In genomic region chr7:37357277-37357996, GRCh38 we compare ENCODE assay signal across 23 cellular contexts.
DNase-seq lines count a peak whose midpoint lies in the region; ATAC-seq and TF ChIP-seq lines count a peak whose summit lies in the region.
"Had no signal": no experiment of that assay in that cellular context is flagged by ENCODE, and none has a peak within 500 bp of the region (broad histone marks: within the 10 kb centered on the region; RNA-seq: fewer than 3 reads in every experiment).

No MANE protein-coding gene starts in this region.

- no peak for TF ChIP-seq CTCF in endothelial cell (IDR thresholded peaks at IDR 0.05; ENCODE audit: unreplicated experiment)
- TF ChIP-seq CTCF in smooth muscle cell (IDR thresholded peaks at IDR 0.05; ENCODE audit: borderline replicate concordance, insufficient read depth, poor library complexity, severe bottlenecking) = no peak

- peak overlapping the region; percentile 49 for H3K27ac ChIP-seq in smooth muscle cell (ENCODE audit: low read depth)
- H3K27ac ChIP-seq: A549; BLaER1 treated with 17β-estradiol and CSF1 and Interleukin-3, amounts not matched to agents 10 nM and 100 nM; PC-9; thoracic aorta had no signal

- peaks cover 91% of the 10 kb centered on the region for H3K4me1 Mint-ChIP-seq in activated T-cell treated with anti-CD3 and anti-CD28 coated beads, Interleukin-2, amount 50 U/mL, for 24 hours (ENCODE audit: low read depth)
- peaks cover 69% of the 10 kb centered on the region for H3K4me1 Mint-ChIP-seq in endothelial cell (ENCODE audit: unreplicated experiment)

- no peak for ATAC-seq in SK-N-SH treated with all-trans-retinoic acid at 6 μM for 48 hours
- no peak for ATAC-seq in HG03378 (IDR thresholded peaks at IDR 0.05; ENCODE audit: unreplicated experiment)
- ATAC-seq: A549 had no signal

- no peaks in the 10 kb centered on the region for H3K79me2 ChIP-seq in smooth muscle cell (ENCODE audit: low read depth)

- H3K27me3 ChIP-seq in smooth muscle cell (ENCODE audit: low read depth) = no peaks in the 10 kb centered on the region
- H3K27me3 ChIP-seq: BLaER1 treated with 17β-estradiol and CSF1 and Interleukin-3, amounts not matched to agents 10 nM and 100 nM had no signal

- H2AFZ ChIP-seq in smooth muscle cell (ENCODE audit: low read depth) = no peak overlapping the region
- H2AFZ ChIP-seq: PC-9 had no signal

- peak overlapping the region; percentile 75 for H3K27ac Mint-ChIP-seq in activated T-cell treated with anti-CD3 and anti-CD28 coated beads, Interleukin-2, amount 50 U/mL, for 24 hours
- H3K27ac Mint-ChIP-seq in endothelial cell (ENCODE audit: unreplicated experiment) = peak overlapping the region; percentile 58
- H3K27ac Mint-ChIP-seq: HFFc6, nephron progenitor cell had no signal

- peaks cover 15% of the 10 kb centered on the region for H3K36me3 Mint-ChIP-seq in activated T-cell treated with anti-CD3 and anti-CD28 coated beads, Interleukin-2, amount 50 U/mL, for 24 hours (ENCODE audit: low read depth)
- peaks cover 15% of the 10 kb centered on the region for H3K36me3 Mint-ChIP-seq in endothelial cell (ENCODE audit: low read depth, unreplicated experiment)

- no peak for DNase-seq in activated T-cell treated with anti-CD3 and anti-CD28 coated beads, Interleukin-2, amount 50 U/mL, for 24 hours
- DNase-seq in activated T-cell treated with anti-CD3 and anti-CD28 coated beads for 4 hours (no peak), endothelial cell (ENCODE audit: low spot score) (no peak), smooth muscle cell (lab: John Stamatoyannopoulos, UW; ENCODE audit: unreplicated experiment) (no peak), LoVo (ENCODE audit: low spot score) (no peak), AG08395 (ENCODE audit: low spot score) (no peak)
- DNase-seq: activated CD4-positive, alpha-beta T cell treated with anti-CD3 and anti-CD28 coated beads, Interleukin-2, amount 50 U/mL, for 4 hours; activated T-cell treated with anti-CD3 and anti-CD28 coated beads, Interleukin-2, amount 50 U/mL, for 48 hours; effector CD8-positive, alpha-beta T cell; HFFc6; hippocampal formation; islet precursor cell; NCI-H1436; NCI-H2171; nephron progenitor cell; PC-9; T-helper 9 cell had no signal

- no peaks in the 10 kb centered on the region for H3K36me3 ChIP-seq in smooth muscle cell (ENCODE audit: low read depth)
- H3K36me3 ChIP-seq: BLaER1 treated with 17β-estradiol and CSF1 and Interleukin-3, amounts not matched to agents 10 nM and 100 nM; thoracic aorta had no signal

- no peaks in the 10 kb centered on the region for H4K20me1 ChIP-seq in smooth muscle cell (ENCODE audit: low read depth)

- no peaks in the 10 kb centered on the region for H3K27me3 Mint-ChIP-seq in activated T-cell treated with anti-CD3 and anti-CD28 coated beads, Interleukin-2, amount 50 U/mL, for 24 hours
- peaks cover 3% of the 10 kb centered on the region for H3K27me3 Mint-ChIP-seq in endothelial cell (ENCODE audit: unreplicated experiment)
- H3K27me3 Mint-ChIP-seq: central memory CD8-positive, alpha-beta T cell had no signal

- no peaks in the 10 kb centered on the region for H3K9me3 Mint-ChIP-seq in activated T-cell treated with anti-CD3 and anti-CD28 coated beads, Interleukin-2, amount 50 U/mL, for 24 hours
- no peaks in the 10 kb centered on the region for H3K9me3 Mint-ChIP-seq in endothelial cell (ENCODE audit: unreplicated experiment)
- H3K9me3 Mint-ChIP-seq: central memory CD8-positive, alpha-beta T cell had no signal

- 51% methylated on average over 3 of the region's 3 CpGs for WGBS in smooth muscle cell (ENCODE audit: low lambda C conversion rate)

- peak overlapping the region; percentile 74 for H3K4me2 ChIP-seq in smooth muscle cell
- H3K4me2 ChIP-seq: A549; BLaER1 treated with 17β-estradiol and CSF1 and Interleukin-3, amounts not matched to agents 10 nM and 100 nM; PC-9 had no signal

- no peak overlapping the region for H3K4me3 Mint-ChIP-seq in activated T-cell treated with anti-CD3 and anti-CD28 coated beads, Interleukin-2, amount 50 U/mL, for 24 hours
- no peak overlapping the region for H3K4me3 Mint-ChIP-seq in endothelial cell (ENCODE audit: unreplicated experiment)
- H3K4me3 Mint-ChIP-seq: central memory CD8-positive, alpha-beta T cell; HFFc6; nephron progenitor cell had no signal

- no peak overlapping the region for H3K4me3 ChIP-seq in smooth muscle cell
- H3K4me3 ChIP-seq: A549; BLaER1 treated with 17β-estradiol and CSF1 and Interleukin-3, amounts not matched to agents 10 nM and 100 nM; PC-9; thoracic aorta had no signal

- H3K9me3 ChIP-seq in smooth muscle cell (replicated peaks; ENCODE audit: low read depth) = no peaks in the 10 kb centered on the region
- H3K9me3 ChIP-seq: A549; BLaER1 treated with 17β-estradiol and CSF1 and Interleukin-3, amounts not matched to agents 10 nM and 100 nM; thoracic aorta had no signal

- peaks cover 12% of the 10 kb centered on the region for H3K4me1 ChIP-seq in smooth muscle cell (ENCODE audit: low read depth)

- H3K9ac ChIP-seq in smooth muscle cell (ENCODE audit: low read depth) = no peak overlapping the region
- H3K9ac ChIP-seq: BLaER1 treated with 17β-estradiol and CSF1 and Interleukin-3, amounts not matched to agents 10 nM and 100 nM had no signal

- H3F3A ChIP-seq in smooth muscle cell (ENCODE audit: low read depth) = peaks cover 7% of the 10 kb centered on the region

TF ChIP-seq in SK-N-SH treated with all-trans-retinoic acid at 6 μM for 48 hours, 23 proteins besides CTCF, POLR2A, EP300 and RAD21:
- TF ChIP-seq TSHZ2 (CRISPR knock-in tag; IDR thresholded peaks at IDR 0.05) = 0 out of 2 replicates have a peak, but pooled peaks have one; percentile 45
- no peak for TF ChIP-seq ZFP3 (CRISPR knock-in tag; IDR thresholded peaks at IDR 0.05)
